Comparison of ENCODE assay signal across 16 cellular contexts in genomic region chr1:165169028-165169427, GRCh38.
"Had no signal": no experiment of that assay in that cellular context is flagged by ENCODE, and none has a peak within 500 bp of the region (broad histone marks: within the 10 kb centered on the region; RNA-seq: fewer than 3 reads in every experiment).

No MANE protein-coding gene starts in this region.

- H3K36me3 Mint-ChIP-seq: activated CD8-positive, alpha-beta memory T cell treated with anti-CD3 and anti-CD28 coated beads, Interleukin-2, amount 10 ng/mL, durations not matched to agents 7 days and 5 days; activated naive CD4-positive, alpha-beta T cell treated with anti-CD3 and anti-CD28 coated beads, Interleukin-2, amount 10 ng/mL, durations not matched to agents 7 days and 5 days had no signal

- H3K4me1 ChIP-seq: ascending aorta, psoas muscle, spleen, stomach, testis had no signal

- ATAC-seq: activated CD4-positive, CD25-positive, alpha-beta regulatory T cell treated with anti-CD3 and anti-CD28 coated beads, Interleukin-2, amount 50 U/mL, for 24 hours; activated CD8-positive, alpha-beta memory T cell treated with anti-CD3 and anti-CD28 coated beads, Interleukin-2, amount 10 ng/mL, durations not matched to agents 7 days and 5 days; psoas muscle; sciatic nerve had no signal

- H3K4me1 Mint-ChIP-seq: activated CD8-positive, alpha-beta memory T cell treated with anti-CD3 and anti-CD28 coated beads, Interleukin-2, amount 10 ng/mL, durations not matched to agents 7 days and 5 days; activated naive CD4-positive, alpha-beta T cell treated with anti-CD3 and anti-CD28 coated beads, Interleukin-2, amount 10 ng/mL, durations not matched to agents 7 days and 5 days; nephron had no signal

- H3K27ac Mint-ChIP-seq: activated CD8-positive, alpha-beta memory T cell treated with anti-CD3 and anti-CD28 coated beads, Interleukin-2, amount 10 ng/mL, durations not matched to agents 7 days and 5 days; activated naive CD4-positive, alpha-beta T cell treated with anti-CD3 and anti-CD28 coated beads, Interleukin-2, amount 10 ng/mL, durations not matched to agents 7 days and 5 days; nephron had no signal

- H3K9me3 Mint-ChIP-seq: activated naive CD4-positive, alpha-beta T cell treated with anti-CD3 and anti-CD28 coated beads, Interleukin-2, amount 10 ng/mL, durations not matched to agents 7 days and 5 days; nephron had no signal

- H3K27ac ChIP-seq: ascending aorta, psoas muscle, spleen, stomach, testis had no signal

- H3K36me3 ChIP-seq: ascending aorta, spleen, stomach had no signal

- DNase-seq: activated CD4-positive, alpha-beta T cell treated with anti-CD3 and anti-CD28 coated beads, Interleukin-2, amount 50 U/mL, for 4 hours; activated CD8-positive, alpha-beta memory T cell treated with anti-CD3 and anti-CD28 coated beads, Interleukin-2, amount 10 ng/mL, durations not matched to agents 7 days and 5 days; activated naive CD4-positive, alpha-beta T cell treated with anti-CD3 and anti-CD28 coated beads, Interleukin-2, amount 10 ng/mL, durations not matched to agents 7 days and 5 days; activated T-cell treated with anti-CD3 and anti-CD28 coated beads, Interleukin-2, amount 50 U/mL, for 1 hour; erythroblast; kidney; psoas muscle; spleen; stomach; T-helper 1 cell; T1000; testis had no signal

- H3K4me3 ChIP-seq: ascending aorta, psoas muscle, spleen, stomach, testis had no signal

- H3K9me3 ChIP-seq: ascending aorta, psoas muscle, spleen, stomach, testis had no signal

- H3K4me3 Mint-ChIP-seq: activated CD8-positive, alpha-beta memory T cell treated with anti-CD3 and anti-CD28 coated beads, Interleukin-2, amount 10 ng/mL, durations not matched to agents 7 days and 5 days; activated naive CD4-positive, alpha-beta T cell treated with anti-CD3 and anti-CD28 coated beads, Interleukin-2, amount 10 ng/mL, durations not matched to agents 7 days and 5 days; nephron had no signal

- H3K27me3 ChIP-seq: ascending aorta, spleen, testis had no signal
